2 cellular contexts compared by ENCODE assay signal in the genomic region with DNA sequence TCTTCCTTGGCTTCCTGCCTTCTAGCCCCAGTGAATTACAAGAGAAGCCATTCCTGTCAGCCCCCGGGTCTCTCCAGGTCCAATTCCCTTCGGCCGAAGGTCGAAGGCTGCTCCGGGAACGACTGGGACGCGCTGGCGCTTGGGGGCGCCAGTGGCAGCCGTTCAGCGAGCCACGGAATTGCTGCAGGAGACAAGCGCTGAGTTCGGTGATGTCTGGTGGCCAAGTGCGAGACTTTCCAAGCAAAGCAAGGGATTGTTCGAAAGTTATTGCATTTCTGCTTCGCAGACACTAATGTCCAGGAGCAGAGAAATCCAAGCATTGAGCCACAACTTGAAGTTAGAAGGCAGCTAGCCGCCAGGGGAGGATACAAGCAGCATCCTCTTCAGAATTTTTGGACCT.
A peak's percentile ranks its signal among the peaks of the same experiment; 100 is the strongest.
TF ChIP-seq lines count a peak whose summit lies in the region.

No MANE protein-coding gene starts in this region.

TF ChIP-seq in IMR-90, 13 proteins besides CTCF, POLR2A, EP300 and RAD21:
- TF ChIP-seq MXI1 (IDR thresholded peaks at IDR 0.05; ENCODE audit: borderline replicate concordance, low read depth, low read length) (no peak), SMC3 (IDR thresholded peaks at IDR 0.05; ENCODE audit: low read depth, low read length) (0 out of 2 replicates have a peak, but pooled peaks have one; percentile 5)

TF ChIP-seq in liver, 16 proteins besides CTCF, POLR2A, EP300 and RAD21 (continued from another document):
- TF ChIP-seq, protein P1, sequence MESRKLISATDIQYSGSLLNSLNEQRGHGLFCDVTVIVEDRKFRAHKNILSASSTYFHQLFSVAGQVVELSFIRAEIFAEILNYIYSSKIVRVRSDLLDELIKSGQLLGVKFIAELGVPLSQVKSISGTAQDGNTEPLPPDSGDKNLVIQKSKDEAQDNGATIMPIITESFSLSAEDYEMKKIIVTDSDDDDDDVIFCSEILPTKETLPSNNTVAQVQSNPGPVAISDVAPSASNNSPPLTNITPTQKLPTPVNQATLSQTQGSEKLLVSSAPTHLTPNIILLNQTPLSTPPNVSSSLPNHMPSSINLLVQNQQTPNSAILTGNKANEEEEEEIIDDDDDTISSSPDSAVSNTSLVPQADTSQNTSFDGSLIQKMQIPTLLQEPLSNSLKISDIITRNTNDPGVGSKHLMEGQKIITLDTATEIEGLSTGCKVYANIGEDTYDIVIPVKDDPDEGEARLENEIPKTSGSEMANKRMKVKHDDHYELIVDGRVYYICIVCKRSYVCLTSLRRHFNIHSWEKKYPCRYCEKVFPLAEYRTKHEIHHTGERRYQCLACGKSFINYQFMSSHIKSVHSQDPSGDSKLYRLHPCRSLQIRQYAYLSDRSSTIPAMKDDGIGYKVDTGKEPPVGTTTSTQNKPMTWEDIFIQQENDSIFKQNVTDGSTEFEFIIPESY (IDR thresholded peaks at IDR 0.05), result no peak
- TF ChIP-seq HNF4G (IDR thresholded peaks at IDR 0.05) (no peak), TAF1 (conservative IDR thresholded peaks at IDR 0.05) (no peak), YY1 (IDR thresholded peaks at IDR 0.05) (no peak), FOXA1 (IDR thresholded peaks at IDR 0.05) (no peak), NR2F2 (IDR thresholded peaks at IDR 0.05) (no peak), GABPA (IDR thresholded peaks at IDR 0.05 in 1 of 2, conservative IDR thresholded peaks at IDR 0.05 in 1 of 2) (no peak), RXRA (IDR thresholded peaks at IDR 0.05) (no peak), FOXA2 (IDR thresholded peaks at IDR 0.05) (no peak)
- TF ChIP-seq, protein P2, sequence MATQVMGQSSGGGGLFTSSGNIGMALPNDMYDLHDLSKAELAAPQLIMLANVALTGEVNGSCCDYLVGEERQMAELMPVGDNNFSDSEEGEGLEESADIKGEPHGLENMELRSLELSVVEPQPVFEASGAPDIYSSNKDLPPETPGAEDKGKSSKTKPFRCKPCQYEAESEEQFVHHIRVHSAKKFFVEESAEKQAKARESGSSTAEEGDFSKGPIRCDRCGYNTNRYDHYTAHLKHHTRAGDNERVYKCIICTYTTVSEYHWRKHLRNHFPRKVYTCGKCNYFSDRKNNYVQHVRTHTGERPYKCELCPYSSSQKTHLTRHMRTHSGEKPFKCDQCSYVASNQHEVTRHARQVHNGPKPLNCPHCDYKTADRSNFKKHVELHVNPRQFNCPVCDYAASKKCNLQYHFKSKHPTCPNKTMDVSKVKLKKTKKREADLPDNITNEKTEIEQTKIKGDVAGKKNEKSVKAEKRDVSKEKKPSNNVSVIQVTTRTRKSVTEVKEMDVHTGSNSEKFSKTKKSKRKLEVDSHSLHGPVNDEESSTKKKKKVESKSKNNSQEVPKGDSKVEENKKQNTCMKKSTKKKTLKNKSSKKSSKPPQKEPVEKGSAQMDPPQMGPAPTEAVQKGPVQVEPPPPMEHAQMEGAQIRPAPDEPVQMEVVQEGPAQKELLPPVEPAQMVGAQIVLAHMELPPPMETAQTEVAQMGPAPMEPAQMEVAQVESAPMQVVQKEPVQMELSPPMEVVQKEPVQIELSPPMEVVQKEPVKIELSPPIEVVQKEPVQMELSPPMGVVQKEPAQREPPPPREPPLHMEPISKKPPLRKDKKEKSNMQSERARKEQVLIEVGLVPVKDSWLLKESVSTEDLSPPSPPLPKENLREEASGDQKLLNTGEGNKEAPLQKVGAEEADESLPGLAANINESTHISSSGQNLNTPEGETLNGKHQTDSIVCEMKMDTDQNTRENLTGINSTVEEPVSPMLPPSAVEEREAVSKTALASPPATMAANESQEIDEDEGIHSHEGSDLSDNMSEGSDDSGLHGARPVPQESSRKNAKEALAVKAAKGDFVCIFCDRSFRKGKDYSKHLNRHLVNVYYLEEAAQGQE (IDR thresholded peaks at IDR 0.05), result no peak
- TF ChIP-seq, protein P3, sequence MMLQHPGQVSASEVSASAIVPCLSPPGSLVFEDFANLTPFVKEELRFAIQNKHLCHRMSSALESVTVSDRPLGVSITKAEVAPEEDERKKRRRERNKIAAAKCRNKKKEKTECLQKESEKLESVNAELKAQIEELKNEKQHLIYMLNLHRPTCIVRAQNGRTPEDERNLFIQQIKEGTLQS (IDR thresholded peaks at IDR 0.05), result no peak
- TF ChIP-seq, protein P4, sequence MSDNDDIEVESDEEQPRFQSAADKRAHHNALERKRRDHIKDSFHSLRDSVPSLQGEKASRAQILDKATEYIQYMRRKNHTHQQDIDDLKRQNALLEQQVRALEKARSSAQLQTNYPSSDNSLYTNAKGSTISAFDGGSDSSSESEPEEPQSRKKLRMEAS (IDR thresholded peaks at IDR 0.05), result no peak
TF ChIP-seq in liver: peak in this region for 0.
